8 cellular contexts compared by ENCODE assay signal in genomic region chr1:100037665-100038400, GRCh38.
DNase-seq lines count a peak whose midpoint lies in the region; ATAC-seq and TF ChIP-seq lines count a peak whose summit lies in the region.

No MANE protein-coding gene starts in this region.

- no peak for TF ChIP-seq CTCF in AG09319 (IDR thresholded peaks at IDR 0.05; ENCODE audit: low read depth, low read length)

- ATAC-seq in HG03159 (IDR thresholded peaks at IDR 0.05; ENCODE audit: unreplicated experiment) = peak; percentile 87

- peak; percentile 97 for TF ChIP-seq POLR2A in GM18951 (IDR thresholded peaks at IDR 0.05; ENCODE audit: extremely low read depth, insufficient read depth, insufficient read length)

- DNase-seq in AG09319 (ENCODE audit: extremely low read depth, low read depth) = peak; percentile 59
- peak; percentile 87 for DNase-seq in NCI-H345 (lab: John Stamatoyannopoulos, UW)
- peak; percentile 89 for DNase-seq in activated CD4-positive, CD25-positive, alpha-beta regulatory T cell treated with anti-CD3 and anti-CD28 coated beads, Interleukin-2, amount 50 U/mL, for 72 hours
- DNase-seq in cerebellum (ENCODE audit: low spot score) = peak; percentile 93
- DNase-seq in kidney glomerular epithelial cell (lab: John Stamatoyannopoulos, UW) = peak; percentile 59
- DNase-seq in stimulated activated CD4-positive, alpha-beta T cell treated with anti-CD3 and anti-CD28 coated beads, Interleukin-15, amount 100 ng/mL, for 48 hours (ENCODE audit: low read depth in 2 of 2) = peak; percentile 77 to 88

- in situ Hi-C loops in GM18951 (cut with MboI; ENCODE audit: low sequenced_read_pairs, unreplicated experiment) = loop anchor here (10.0 kb wide), 1 partner anchor 223 kb away; no protein-coding TSS in a partner anchor

Comparison
In these comparisons a context has a peak if more than half of its experiments do, and no peak if none do; other contexts are left out.
1. Peak in every context shown above with its lines: DNase-seq and ATAC-seq.